In the genomic region with DNA sequence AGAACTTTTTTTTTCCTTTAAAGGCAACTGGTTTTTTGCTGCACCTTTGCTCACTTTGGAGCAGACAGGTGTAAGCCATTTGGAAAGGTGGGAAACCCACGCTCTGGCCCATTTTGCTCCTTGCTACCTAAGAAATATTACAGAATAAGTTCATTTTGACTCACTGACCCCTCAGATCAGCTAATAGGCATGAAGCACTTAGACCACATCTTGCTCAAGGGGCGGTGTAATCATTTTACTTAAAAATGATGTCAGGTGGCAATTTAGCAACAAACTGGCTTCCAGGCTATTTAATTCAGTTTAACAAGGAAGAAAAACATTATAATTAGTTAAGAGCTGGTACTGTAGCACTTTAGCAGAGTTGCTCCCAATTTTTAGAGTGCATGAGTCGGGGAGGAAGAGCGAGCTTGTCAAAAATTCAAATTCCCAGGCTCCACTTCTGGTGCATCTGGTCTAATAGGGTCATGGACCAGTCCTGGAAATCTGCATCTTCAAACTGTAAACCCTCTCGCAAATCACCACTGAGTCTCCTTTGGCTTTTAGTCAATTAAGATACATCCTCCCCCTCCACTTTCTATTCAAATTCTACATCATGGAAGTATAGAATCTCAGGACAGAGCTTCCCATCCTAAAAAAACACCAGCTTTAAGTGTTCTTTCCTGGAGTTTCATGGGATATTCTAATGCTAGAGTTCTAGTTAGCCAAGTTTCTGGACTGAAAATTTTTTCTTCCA, we compare ENCODE assay signal across 18 cellular contexts. TPM values are rescaled to one million over a fixed set of nuclear protein-coding genes. Genes with fewer than 3 reads are reported as not detected.
A peak's percentile ranks its signal among the peaks of the same experiment; 100 is the strongest.
DNase-seq lines count a peak whose midpoint lies in the region; ATAC-seq and TF ChIP-seq lines count a peak whose summit lies in the region.
"Had no signal": no experiment of that assay in that cellular context is flagged by ENCODE, and none has a peak within 500 bp of the region (broad histone marks: within the 10 kb centered on the region; RNA-seq: fewer than 3 reads in every experiment).

No MANE protein-coding gene starts in this region.

- H3K27ac Mint-ChIP-seq in nephron: peak overlapping the region; percentile 74 to 94 (median 75)
- H3K27ac Mint-ChIP-seq: CD8-positive, alpha-beta memory T cell had no signal

- H3K27me3 ChIP-seq in RWPE2 (ENCODE audit: insufficient read depth, poor library complexity, severe bottlenecking): no peaks in the 10 kb centered on the region
- no peaks in the 10 kb centered on the region for H3K27me3 ChIP-seq in upper lobe of right lung

- intact Hi-C loops in upper lobe of right lung (cut with DNase I): no loop called here

- H3K36me3 ChIP-seq in RWPE2 (ENCODE audit: low read depth): peaks cover 36% of the 10 kb centered on the region
- H3K36me3 ChIP-seq in upper lobe of right lung: peaks cover 33% of the 10 kb centered on the region

- DNase-seq in RWPE2 (ENCODE audit: low spot score) (no peak), coronary artery (ENCODE audit: low spot score) (no peak), upper lobe of right lung (no peak), dedifferentiated amniotic fluid mesenchymal stem cell (ENCODE audit: extremely low spot score) (no peak), NCI-H1417 (lab: John Stamatoyannopoulos, UW) (no peak), COLO668 (lab: John Stamatoyannopoulos, UW; ENCODE audit: unreplicated experiment) (no peak)
- DNase-seq: activated CD8-positive, alpha-beta memory T cell treated with anti-CD3 and anti-CD28 coated beads for 24 hours; activated gamma-delta T cell; CD8-positive, alpha-beta memory T cell; GOT3; NCI-H1436 treated with DMSO at 0.1 percent for 48 hours; NCI-H524; RPMI8226; stimulated activated CD4-positive, alpha-beta T cell treated with anti-CD3 and anti-CD28 coated beads, Interleukin-4, amount 100 ng/mL, for 1 hour had no signal

- H3K4me3 ChIP-seq in RWPE2 (ENCODE audit: severe bottlenecking) (no peak overlapping the region), coronary artery (peak overlapping the region; percentile 61), upper lobe of right lung (no peak overlapping the region)
- H3K4me3 ChIP-seq: K562 had no signal

- TF ChIP-seq CTCF in RWPE2 (IDR thresholded peaks at IDR 0.05; ENCODE audit: poor library complexity, severe bottlenecking) (no peak), coronary artery (IDR thresholded peaks at IDR 0.05) (no peak), nephron (IDR thresholded peaks at IDR 0.05; ENCODE audit: unreplicated experiment in 3 of 3) (no peak), upper lobe of right lung (IDR thresholded peaks at IDR 0.05) (no peak)

- peak overlapping the region; percentile 61 for H3K27ac ChIP-seq in RWPE2 (ENCODE audit: poor library complexity, severe bottlenecking)
- peak overlapping the region; percentile 90 to 95 for H3K27ac ChIP-seq in coronary artery
- peak overlapping the region; percentile 17 for H3K27ac ChIP-seq in upper lobe of right lung

- H3K4me1 ChIP-seq in RWPE2 (ENCODE audit: insufficient read depth, poor library complexity, severe bottlenecking) (peaks cover 47% of the 10 kb centered on the region), upper lobe of right lung (peaks cover 24% of the 10 kb centered on the region)

- no peak overlapping the region for H3K4me3 Mint-ChIP-seq in nephron
- H3K4me3 Mint-ChIP-seq: CD8-positive, alpha-beta memory T cell; mesothelial cell of epicardium had no signal

- ATAC-seq in RWPE2 (ENCODE audit: low read depth): no peak
- ATAC-seq in upper lobe of right lung: no peak
- ATAC-seq: K562 had no signal

- no peaks in the 10 kb centered on the region for H3K9me3 Mint-ChIP-seq in nephron
- H3K9me3 Mint-ChIP-seq: brain; CD8-positive, alpha-beta memory T cell; mesothelial cell of epicardium had no signal

- H3K9me3 ChIP-seq in RWPE2 (ENCODE audit: severe bottlenecking) (no peaks in the 10 kb centered on the region), upper lobe of right lung (no peaks in the 10 kb centered on the region)

- H3K4me1 Mint-ChIP-seq in nephron: peaks cover 63% of the 10 kb centered on the region
- H3K4me1 Mint-ChIP-seq: CD8-positive, alpha-beta memory T cell had no signal

- peaks cover 9% of the 10 kb centered on the region for H3K27me3 Mint-ChIP-seq in nephron (ENCODE audit: low read depth)
- H3K27me3 Mint-ChIP-seq: CD8-positive, alpha-beta memory T cell had no signal

- H3K36me3 Mint-ChIP-seq in nephron (ENCODE audit: low read depth): peaks cover 33% of the 10 kb centered on the region
- H3K36me3 Mint-ChIP-seq: CD8-positive, alpha-beta memory T cell had no signal

RNA-seq across cellular contexts. Expression of a gene that starts 38.2 kb away (rescaled TPM):
- total RNA-seq in upper lobe of right lung: 51.6 TPM

Comparison
In these comparisons a context has a peak if more than half of its experiments do, and no peak if none do; other contexts are left out.
1. H3K27ac ChIP-seq: peak in every context shown above with its lines; median percentile 92 in coronary artery; 61 in RWPE2; 17 in upper lobe of right lung.